In genomic region chr17:55426851-55427586, GRCh38 we compare ENCODE assay signal across 11 cellular contexts. TPM values are rescaled to one million over a fixed set of nuclear protein-coding genes. Genes with fewer than 3 reads are reported as not detected.
DNase-seq lines count a peak whose midpoint lies in the region; ATAC-seq and TF ChIP-seq lines count a peak whose summit lies in the region.
"Had no signal": no experiment of that assay in that cellular context is flagged by ENCODE, and none has a peak within 500 bp of the region (broad histone marks: within the 10 kb centered on the region; RNA-seq: fewer than 3 reads in every experiment).

No MANE protein-coding gene starts in this region.

- H3K4me3 Mint-ChIP-seq in stimulated activated naive CD8-positive, alpha-beta T cell treated with anti-CD3 and anti-CD28 coated beads, Interleukin-15, amount 100 ng/mL, for 72 hours: peak overlapping the region in 1 of 2 donors; percentile 9
- H3K4me3 Mint-ChIP-seq: nephron had no signal

- TF ChIP-seq POLR2A in vagina (IDR thresholded peaks at IDR 0.05) (no peak), heart left ventricle (IDR thresholded peaks at IDR 0.05) (no peak)

- no peaks in the 10 kb centered on the region for H3K9me3 Mint-ChIP-seq in stimulated activated naive CD8-positive, alpha-beta T cell treated with anti-CD3 and anti-CD28 coated beads, Interleukin-15, amount 100 ng/mL, for 72 hours
- H3K9me3 Mint-ChIP-seq: nephron had no signal

- H3K4me1 Mint-ChIP-seq in stimulated activated naive CD8-positive, alpha-beta T cell treated with anti-CD3 and anti-CD28 coated beads, Interleukin-15, amount 100 ng/mL, for 72 hours: peaks cover 34% of the 10 kb centered on the region

- no peak for DNase-seq in stimulated activated naive CD8-positive, alpha-beta T cell treated with anti-CD3 and anti-CD28 coated beads, Interleukin-15, amount 100 ng/mL, for 72 hours
- DNase-seq in stimulated activated naive CD8-positive, alpha-beta T cell treated with anti-CD3 and anti-CD28 coated beads, Interleukin-15, Interleukin-2, amounts not matched to agents 100 U/mL and 50 U/mL, for 24 hours: no peak
- DNase-seq in adipocyte (ENCODE audit: low read depth) (peak; percentile 79), vagina (ENCODE audit: extremely low spot score in 2 of 2) (no peak), HPDE6-E6E7 (ENCODE audit: extremely low spot score) (no peak), heart left ventricle (no peak), NCI-H524 (lab: John Stamatoyannopoulos, UW) (no peak)
- DNase-seq: hypothalamus; NK-92 treated with Interleukin-12 subunit alpha and Interleukin-12 subunit beta, amount 100 ng/mL, for 24 hours had no signal

- ATAC-seq in stimulated activated naive CD8-positive, alpha-beta T cell treated with anti-CD3 and anti-CD28 coated beads, Interleukin-15, amount 100 ng/mL, for 72 hours: peak; percentile 95
- no peak for ATAC-seq in stimulated activated naive CD8-positive, alpha-beta T cell treated with anti-CD3 and anti-CD28 coated beads, Interleukin-15, Interleukin-2, amounts not matched to agents 100 U/mL and 50 U/mL, for 24 hours
- peak; percentile 60 for ATAC-seq in HG02870 (IDR thresholded peaks at IDR 0.05; ENCODE audit: unreplicated experiment)
- no peak for ATAC-seq in heart left ventricle

- no peaks in the 10 kb centered on the region for H3K9me3 ChIP-seq in adipocyte (ENCODE audit: control insufficient read depth, low read length)
- no peaks in the 10 kb centered on the region for H3K9me3 ChIP-seq in vagina
- no peaks in the 10 kb centered on the region for H3K9me3 ChIP-seq in heart left ventricle

- H3K4me1 ChIP-seq in adipocyte (ENCODE audit: control insufficient read depth, insufficient read depth, low read length) (peaks cover 42% of the 10 kb centered on the region), vagina (peaks cover 15% of the 10 kb centered on the region), heart left ventricle (peaks cover 0 to 18% (median 6%) of the 10 kb centered on the region in 12 donors)

- 68 to 82% (median 74%) methylated on average over 2 of the region's 2 CpGs for WGBS in heart left ventricle, 4 donors

- H3K27ac ChIP-seq in vagina (peak overlapping the region; percentile 17), heart left ventricle (no peak overlapping the region)

- H3K9ac ChIP-seq in adipocyte (ENCODE audit: low read length): peak overlapping the region; percentile 53

- TF ChIP-seq CTCF in vagina (IDR thresholded peaks at IDR 0.05) (no peak), heart left ventricle (IDR thresholded peaks at IDR 0.05) (no peak)

- no peak overlapping the region for H3K27ac Mint-ChIP-seq in stimulated activated naive CD8-positive, alpha-beta T cell treated with anti-CD3 and anti-CD28 coated beads, Interleukin-15, amount 100 ng/mL, for 72 hours
- H3K27ac Mint-ChIP-seq: nephron had no signal

- no peak overlapping the region for H3K4me3 ChIP-seq in adipocyte (ENCODE audit: low read length)
- H3K4me3 ChIP-seq in vagina: no peak overlapping the region
- no peak overlapping the region for H3K4me3 ChIP-seq in heart left ventricle

- H3K36me3 ChIP-seq in adipocyte (ENCODE audit: control insufficient read depth, insufficient read depth, low read length, severe bottlenecking): no peaks in the 10 kb centered on the region
- H3K36me3 ChIP-seq in vagina: no peaks in the 10 kb centered on the region
- no peaks in the 10 kb centered on the region for H3K36me3 ChIP-seq in heart left ventricle

- peaks cover 36% of the 10 kb centered on the region for H3K27me3 Mint-ChIP-seq in stimulated activated naive CD8-positive, alpha-beta T cell treated with anti-CD3 and anti-CD28 coated beads, Interleukin-15, amount 100 ng/mL, for 72 hours

- H3K27me3 ChIP-seq in adipocyte (replicated peaks; ENCODE audit: control insufficient read depth, insufficient read depth, low read length) (no peaks in the 10 kb centered on the region), vagina (no peaks in the 10 kb centered on the region), heart left ventricle (peaks cover 0 to 11% (median 0%) of the 10 kb centered on the region in 9 donors)

- intact Hi-C loops in vagina (cut with DNase I): no loop called here
- intact Hi-C loops in heart left ventricle (cut with DNase I): loop anchor here in 3 of 10 donors (10.0 kb wide), 4 partner anchors 88 to 298 kb away; partner anchors contain the start of genes SMIM36 (in 1 of the 3) and TMEM100 (in 1 of the 3)

RNA-seq across cellular contexts. Expression of gene MMD, which starts 5.4 kb away (rescaled TPM):
- total RNA-seq in vagina (16.7 TPM), heart left ventricle (10 to 100 TPM in 8 of 9 donors, 1 to 10 TPM in 1; 8.8 to 25.0 (median 12.5) TPM)
- polyA plus RNA-seq in heart left ventricle: 1 to 10 TPM; 8.2 to 9.6 TPM

Comparison
In these comparisons a context has a peak if more than half of its experiments do, and no peak if none do; other contexts are left out.
1. ATAC-seq: peak in stimulated activated naive CD8-positive, alpha-beta T cell treated with anti-CD3 and anti-CD28 coated beads, Interleukin-15, amount 100 ng/mL, for 72 hours (single experiment) and HG02870 (single experiment); none in stimulated activated naive CD8-positive, alpha-beta T cell treated with anti-CD3 and anti-CD28 coated beads, Interleukin-15, Interleukin-2, amounts not matched to agents 100 U/mL and 50 U/mL, for 24 hours (single experiment) and heart left ventricle (0 of 4).